In the genomic region with DNA sequence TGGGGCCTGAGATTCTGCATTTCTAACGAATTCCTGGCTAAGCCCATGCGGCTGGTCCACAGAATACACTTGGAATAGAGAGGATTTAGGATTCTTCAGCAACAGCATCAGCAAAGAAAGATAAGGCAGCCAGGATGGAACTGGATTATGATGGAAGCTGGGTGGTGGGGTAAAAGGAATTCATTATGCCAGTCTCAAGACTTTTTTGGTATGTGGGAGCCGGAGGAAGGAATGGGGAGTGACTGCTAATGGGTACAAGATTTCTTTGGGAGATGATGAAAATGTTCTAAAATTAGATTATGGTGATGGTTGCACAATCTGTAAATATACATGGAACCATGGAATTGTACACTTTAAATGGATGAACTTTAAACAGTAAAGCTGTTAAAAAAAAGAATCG, we compare ENCODE assay signal across 1 cellular context.
TF ChIP-seq lines count a peak whose summit lies in the region.

No MANE protein-coding gene starts in this region.

TF ChIP-seq in GM23338, 12 proteins besides CTCF, POLR2A, EP300 and RAD21 (continued from another document):
- TF ChIP-seq, protein P1, sequence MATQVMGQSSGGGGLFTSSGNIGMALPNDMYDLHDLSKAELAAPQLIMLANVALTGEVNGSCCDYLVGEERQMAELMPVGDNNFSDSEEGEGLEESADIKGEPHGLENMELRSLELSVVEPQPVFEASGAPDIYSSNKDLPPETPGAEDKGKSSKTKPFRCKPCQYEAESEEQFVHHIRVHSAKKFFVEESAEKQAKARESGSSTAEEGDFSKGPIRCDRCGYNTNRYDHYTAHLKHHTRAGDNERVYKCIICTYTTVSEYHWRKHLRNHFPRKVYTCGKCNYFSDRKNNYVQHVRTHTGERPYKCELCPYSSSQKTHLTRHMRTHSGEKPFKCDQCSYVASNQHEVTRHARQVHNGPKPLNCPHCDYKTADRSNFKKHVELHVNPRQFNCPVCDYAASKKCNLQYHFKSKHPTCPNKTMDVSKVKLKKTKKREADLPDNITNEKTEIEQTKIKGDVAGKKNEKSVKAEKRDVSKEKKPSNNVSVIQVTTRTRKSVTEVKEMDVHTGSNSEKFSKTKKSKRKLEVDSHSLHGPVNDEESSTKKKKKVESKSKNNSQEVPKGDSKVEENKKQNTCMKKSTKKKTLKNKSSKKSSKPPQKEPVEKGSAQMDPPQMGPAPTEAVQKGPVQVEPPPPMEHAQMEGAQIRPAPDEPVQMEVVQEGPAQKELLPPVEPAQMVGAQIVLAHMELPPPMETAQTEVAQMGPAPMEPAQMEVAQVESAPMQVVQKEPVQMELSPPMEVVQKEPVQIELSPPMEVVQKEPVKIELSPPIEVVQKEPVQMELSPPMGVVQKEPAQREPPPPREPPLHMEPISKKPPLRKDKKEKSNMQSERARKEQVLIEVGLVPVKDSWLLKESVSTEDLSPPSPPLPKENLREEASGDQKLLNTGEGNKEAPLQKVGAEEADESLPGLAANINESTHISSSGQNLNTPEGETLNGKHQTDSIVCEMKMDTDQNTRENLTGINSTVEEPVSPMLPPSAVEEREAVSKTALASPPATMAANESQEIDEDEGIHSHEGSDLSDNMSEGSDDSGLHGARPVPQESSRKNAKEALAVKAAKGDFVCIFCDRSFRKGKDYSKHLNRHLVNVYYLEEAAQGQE (IDR thresholded peaks at IDR 0.05; ENCODE audit: unreplicated experiment), result no peak
- TF ChIP-seq ZNF114 (CRISPR knock-in tag; IDR thresholded peaks at IDR 0.05) (no peak), POLR2AphosphoS5 (IDR thresholded peaks at IDR 0.05; ENCODE audit: low read depth) (no peak), CREB1 (CRISPR knock-in tag; IDR thresholded peaks at IDR 0.05; ENCODE audit: low read depth) (no peak), JUNB (IDR thresholded peaks at IDR 0.05; ENCODE audit: unreplicated experiment) (no peak)
